ENCODE assay signal across 22 cellular contexts in genomic region chr7:22784346-22784745, GRCh38. TPM values are rescaled to one million over a fixed set of nuclear protein-coding genes. Genes with fewer than 3 reads are reported as not detected.
"Had no signal": no experiment of that assay in that cellular context is flagged by ENCODE, and none has a peak within 500 bp of the region (broad histone marks: within the 10 kb centered on the region; RNA-seq: fewer than 3 reads in every experiment).

No MANE protein-coding gene starts in this region.

- DNase-seq: activated B cell treated with CpG ODN at 0.5 μM for 24 hours; activated CD4-positive, alpha-beta T cell treated with anti-CD3 and anti-CD28 coated beads for 4 hours; activated CD4-positive, alpha-beta T cell treated with anti-CD3 and anti-CD28 coated beads, Interleukin-2, amount 50 U/mL, for 48 hours; activated CD8-positive, alpha-beta memory T cell treated with anti-CD3 and anti-CD28 coated beads, Interleukin-2, amount 50 U/mL, for 48 hours; activated naive CD4-positive, alpha-beta T cell treated with Interleukin-2 at 50 U/mL for 16 hours; activated naive CD8-positive, alpha-beta T cell treated with anti-CD3 and anti-CD28 coated beads for 36 hours; activated T-cell treated with anti-CD3 and anti-CD28 coated beads, Interleukin-2, amount 50 U/mL, for 48 hours; amniotic stem cell; cerebellar nuclear complex; cortex of kidney; foreskin fibroblast; left lung; naive thymus-derived CD8-positive, alpha-beta T cell; spleen; stimulated activated CD4-positive, alpha-beta T cell treated with anti-CD3 and anti-CD28 coated beads, Interleukin-4, amount 100 ng/mL, for 4 hours; stimulated activated naive CD8-positive, alpha-beta T cell treated with anti-CD3 and anti-CD28 coated beads, Interleukin-15, Interleukin-2, amounts not matched to agents 100 U/mL and 50 U/mL, for 24 hours; T-helper 17 cell; thyroid gland had no signal

- H3K9me3 Mint-ChIP-seq: activated B cell treated with CpG ODN at 0.5 μM for 24 hours; activated naive CD8-positive, alpha-beta T cell treated with anti-CD3 and anti-CD28 coated beads for 36 hours; naive thymus-derived CD8-positive, alpha-beta T cell; neural progenitor cell had no signal

- H3K4me3 Mint-ChIP-seq: activated B cell treated with CpG ODN at 0.5 μM for 24 hours; activated naive CD8-positive, alpha-beta T cell treated with anti-CD3 and anti-CD28 coated beads for 36 hours; naive thymus-derived CD8-positive, alpha-beta T cell; neural progenitor cell; T-helper 17 cell had no signal

- H3K36me3 Mint-ChIP-seq: activated naive CD8-positive, alpha-beta T cell treated with anti-CD3 and anti-CD28 coated beads for 36 hours; naive thymus-derived CD8-positive, alpha-beta T cell; neural progenitor cell had no signal

- H3K27me3 Mint-ChIP-seq: activated B cell treated with CpG ODN at 0.5 μM for 24 hours; activated naive CD8-positive, alpha-beta T cell treated with anti-CD3 and anti-CD28 coated beads for 36 hours had no signal

- H3K27ac Mint-ChIP-seq: activated B cell treated with CpG ODN at 0.5 μM for 24 hours; activated naive CD8-positive, alpha-beta T cell treated with anti-CD3 and anti-CD28 coated beads for 36 hours; naive thymus-derived CD8-positive, alpha-beta T cell; neural progenitor cell; T-helper 17 cell had no signal

- H3K4me3 ChIP-seq: left lung, lung, neural progenitor cell, prostate gland, spleen, thyroid gland had no signal

- H3K4me1 Mint-ChIP-seq: activated B cell treated with CpG ODN at 0.5 μM for 24 hours; activated naive CD8-positive, alpha-beta T cell treated with anti-CD3 and anti-CD28 coated beads for 36 hours; neural progenitor cell; T-helper 17 cell had no signal

RNA-seq across cellular contexts. Expression of gene IL6, which starts 57.3 kb away (rescaled TPM):
- total RNA-seq: naive thymus-derived CD8-positive, alpha-beta T cell; osteocyte; prostate gland had no signal
